In the genomic region with DNA sequence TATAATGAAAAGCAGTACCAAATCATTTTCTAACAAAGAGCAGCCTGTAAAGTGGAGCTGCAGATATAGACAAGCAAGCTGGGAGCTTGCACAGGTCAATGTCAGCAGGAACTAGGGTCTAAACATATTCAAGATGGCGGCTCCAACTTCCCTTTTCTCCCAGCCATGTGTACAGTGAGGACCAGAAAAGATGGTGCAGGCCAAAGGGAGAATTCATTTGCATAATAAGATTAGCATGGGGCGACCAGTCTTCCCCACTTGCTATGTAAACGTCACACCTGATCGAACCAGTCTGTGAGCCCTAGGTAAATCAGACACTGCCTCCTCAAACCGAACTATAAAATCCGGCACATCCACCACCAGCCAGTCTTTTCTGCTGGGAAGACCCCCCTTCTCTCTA, we compare ENCODE assay signal across 16 cellular contexts.
"Had no signal": no experiment of that assay in that cellular context is flagged by ENCODE, and none has a peak within 500 bp of the region (broad histone marks: within the 10 kb centered on the region; RNA-seq: fewer than 3 reads in every experiment).

No MANE protein-coding gene starts in this region.

- H3K9me3 Mint-ChIP-seq: activated CD4-positive, alpha-beta memory T cell treated with anti-CD3 and anti-CD28 coated beads for 36 hours; activated naive CD8-positive, alpha-beta T cell treated with anti-CD3 and anti-CD28 coated beads for 36 hours had no signal

- H3K4me3 ChIP-seq: dorsolateral prefrontal cortex, esophagus squamous epithelium, lower lobe of right lung, neural progenitor cell, ovary, suprapubic skin had no signal

- H3K27ac ChIP-seq: esophagus squamous epithelium, lower lobe of right lung, neural progenitor cell, ovary, suprapubic skin had no signal

- H3K4me3 Mint-ChIP-seq: activated CD4-positive, alpha-beta memory T cell treated with anti-CD3 and anti-CD28 coated beads for 36 hours; activated naive CD8-positive, alpha-beta T cell treated with anti-CD3 and anti-CD28 coated beads for 36 hours; neural progenitor cell had no signal

- DNase-seq: activated CD4-positive, alpha-beta memory T cell treated with anti-CD3 and anti-CD28 coated beads for 36 hours; activated CD4-positive, CD25-positive, alpha-beta regulatory T cell treated with anti-CD3 and anti-CD28 coated beads, Interleukin-2, amount 50 U/mL, for 72 hours; activated gamma-delta T cell treated with Interleukin-2 at 50 U/mL for 16 hours; activated naive CD8-positive, alpha-beta T cell treated with anti-CD3 and anti-CD28 coated beads for 36 hours; activated T-cell treated with anti-CD3 and anti-CD28 coated beads, Interleukin-2, amount 50 U/mL, for 48 hours; esophagus squamous epithelium; glutamatergic neuron; lower lobe of right lung; midbrain; ovary; stimulated activated CD4-positive, alpha-beta T cell treated with anti-CD3 and anti-CD28 coated beads, Interleukin-4, amount 100 ng/mL, for 1 hour; stimulated activated CD8-positive, alpha-beta memory T cell treated with anti-CD3 and anti-CD28 coated beads, Interleukin-4, amount 100 ng/mL, for 48 hours; stimulated activated naive CD8-positive, alpha-beta T cell treated with anti-CD3 and anti-CD28 coated beads, Interleukin-15, Interleukin-2, amounts not matched to agents 100 U/mL and 50 U/mL, for 24 hours had no signal

- H3K36me3 Mint-ChIP-seq: activated CD4-positive, alpha-beta memory T cell treated with anti-CD3 and anti-CD28 coated beads for 36 hours; activated naive CD8-positive, alpha-beta T cell treated with anti-CD3 and anti-CD28 coated beads for 36 hours had no signal

- H3K9me3 ChIP-seq: esophagus squamous epithelium, lower lobe of right lung, ovary, suprapubic skin had no signal

- H3K27me3 ChIP-seq: ovary had no signal

- H3K27ac Mint-ChIP-seq: activated CD4-positive, alpha-beta memory T cell treated with anti-CD3 and anti-CD28 coated beads for 36 hours; activated naive CD8-positive, alpha-beta T cell treated with anti-CD3 and anti-CD28 coated beads for 36 hours; neural progenitor cell had no signal

- ATAC-seq: lower lobe of right lung; stimulated activated naive CD8-positive, alpha-beta T cell treated with anti-CD3 and anti-CD28 coated beads, Interleukin-15, Interleukin-2, amounts not matched to agents 100 U/mL and 50 U/mL, for 24 hours had no signal

- H3K36me3 ChIP-seq: esophagus squamous epithelium, lower lobe of right lung, neural progenitor cell, ovary, suprapubic skin had no signal
